Comparison of ENCODE assay signal across 1 cellular context in the genomic region with DNA sequence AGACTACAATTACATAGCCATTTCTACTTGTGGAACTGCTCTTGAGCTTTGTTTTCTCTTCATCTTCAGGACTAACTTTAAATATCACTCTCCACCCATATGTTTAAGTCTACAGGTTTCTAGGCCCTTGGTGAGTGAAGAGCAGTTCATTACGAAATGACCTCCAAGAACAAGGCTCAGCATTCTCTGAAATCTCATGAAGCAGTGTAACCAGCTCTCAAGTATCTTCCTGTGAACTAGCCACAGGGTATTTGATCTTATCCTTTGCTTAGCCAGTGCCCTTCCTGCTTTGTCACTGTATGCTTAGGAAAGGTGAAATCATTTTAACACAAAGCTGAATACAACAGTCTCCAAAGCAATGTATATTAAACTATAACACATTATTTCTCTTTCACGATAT.
TF ChIP-seq lines count a peak whose summit lies in the region.

No MANE protein-coding gene starts in this region.

TF ChIP-seq in K562, 482 proteins besides CTCF, POLR2A, EP300 and RAD21 (continued from another document and continues in another):
- TF ChIP-seq, protein P1, sequence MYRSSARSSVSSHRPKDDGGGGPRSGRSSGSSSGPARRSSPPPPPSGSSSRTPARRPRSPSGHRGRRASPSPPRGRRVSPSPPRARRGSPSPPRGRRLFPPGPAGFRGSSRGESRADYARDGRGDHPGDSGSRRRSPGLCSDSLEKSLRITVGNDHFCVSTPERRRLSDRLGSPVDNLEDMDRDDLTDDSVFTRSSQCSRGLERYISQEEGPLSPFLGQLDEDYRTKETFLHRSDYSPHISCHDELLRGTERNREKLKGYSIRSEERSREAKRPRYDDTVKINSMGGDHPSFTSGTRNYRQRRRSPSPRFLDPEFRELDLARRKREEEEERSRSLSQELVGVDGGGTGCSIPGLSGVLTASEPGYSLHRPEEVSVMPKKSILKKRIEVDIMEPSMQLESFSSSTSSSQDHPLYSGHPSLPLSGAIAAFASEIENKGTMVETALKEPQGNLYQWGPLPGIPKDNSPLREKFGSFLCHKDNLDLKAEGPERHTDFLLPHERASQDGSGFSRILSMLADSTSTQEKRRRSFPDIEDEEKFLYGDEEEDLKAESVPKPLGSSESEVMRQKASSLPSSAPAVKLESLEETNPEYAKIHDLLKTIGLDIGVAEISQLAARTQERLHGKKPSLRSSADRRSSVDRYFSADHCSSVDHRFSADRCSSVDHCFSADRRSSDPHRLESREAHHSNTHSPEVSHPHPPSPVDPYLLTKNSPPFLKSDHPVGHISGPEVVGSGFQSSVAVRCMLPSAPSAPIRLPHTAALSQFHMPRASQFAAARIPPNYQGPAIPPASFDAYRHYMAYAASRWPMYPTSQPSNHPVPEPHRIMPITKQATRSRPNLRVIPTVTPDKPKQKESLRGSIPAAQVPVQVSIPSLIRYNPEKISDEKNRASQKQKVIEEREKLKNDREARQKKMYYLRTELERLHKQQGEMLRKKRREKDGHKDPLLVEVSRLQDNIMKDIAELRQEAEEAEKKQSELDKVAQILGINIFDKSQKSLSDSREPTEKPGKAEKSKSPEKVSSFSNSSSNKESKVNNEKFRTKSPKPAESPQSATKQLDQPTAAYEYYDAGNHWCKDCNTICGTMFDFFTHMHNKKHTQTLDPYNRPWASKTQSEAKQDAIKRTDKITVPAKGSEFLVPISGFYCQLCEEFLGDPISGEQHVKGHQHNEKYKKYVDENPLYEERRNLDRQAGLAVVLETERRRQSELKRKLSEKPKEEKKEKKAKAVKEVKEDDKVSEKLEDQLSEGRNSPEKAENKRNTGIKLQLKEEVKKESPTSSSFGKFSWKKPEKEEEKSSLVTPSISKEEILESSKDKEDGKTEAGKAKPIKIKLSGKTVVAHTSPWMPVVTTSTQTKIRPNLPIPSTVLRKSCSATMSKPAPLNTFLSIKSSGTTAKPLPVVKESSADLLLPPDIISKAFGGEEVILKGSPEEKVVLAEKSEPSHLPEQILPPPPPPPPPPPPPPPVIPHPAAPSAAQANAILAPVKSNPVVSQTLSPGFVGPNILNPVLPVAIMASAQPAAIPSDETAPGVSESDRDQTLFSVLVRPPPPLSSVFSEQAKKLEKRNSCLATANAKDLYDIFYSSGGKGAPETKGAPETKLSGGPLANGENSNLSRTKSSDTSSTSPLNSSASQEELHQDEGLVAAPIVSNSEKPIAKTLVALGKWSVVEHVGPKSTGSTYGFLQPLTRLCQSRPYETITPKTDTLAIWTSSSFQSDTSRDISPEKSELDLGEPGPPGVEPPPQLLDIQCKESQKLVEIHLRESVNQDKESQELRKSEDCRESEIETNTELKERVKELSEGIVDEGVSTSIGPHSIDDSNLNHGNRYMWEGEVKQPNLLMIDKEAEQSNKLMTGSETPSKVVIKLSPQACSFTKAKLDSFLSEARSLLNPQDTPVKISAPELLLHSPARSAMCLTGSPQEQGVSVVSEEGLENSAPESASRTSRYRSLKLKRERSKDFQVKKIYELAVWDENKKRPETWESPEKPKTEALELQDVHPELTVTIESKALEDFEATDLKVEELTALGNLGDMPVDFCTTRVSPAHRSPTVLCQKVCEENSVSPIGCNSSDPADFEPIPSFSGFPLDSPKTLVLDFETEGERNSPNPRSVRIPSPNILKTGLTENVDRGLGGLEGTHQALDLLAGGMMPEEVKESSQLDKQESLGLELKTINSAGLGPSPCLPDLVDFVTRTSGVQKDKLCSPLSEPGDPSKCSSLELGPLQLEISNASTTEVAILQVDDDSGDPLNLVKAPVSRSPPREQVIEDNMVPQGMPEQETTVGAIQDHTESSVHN (IDR thresholded peaks at IDR 0.05; ENCODE audit: borderline replicate concordance in 1 of 2, low read depth in 1 of 2) = no peak
- TF ChIP-seq CEBPG (CRISPR knock-in tag; IDR thresholded peaks at IDR 0.05) = no peak
- TF ChIP-seq CEBPG (tag; conservative IDR thresholded peaks at IDR 0.05 in 1 of 2, IDR thresholded peaks at IDR 0.05 in 1 of 2) = peak; percentile 66 to 70; a peak in 3 of 4 replicates
- TF ChIP-seq, protein P2, sequence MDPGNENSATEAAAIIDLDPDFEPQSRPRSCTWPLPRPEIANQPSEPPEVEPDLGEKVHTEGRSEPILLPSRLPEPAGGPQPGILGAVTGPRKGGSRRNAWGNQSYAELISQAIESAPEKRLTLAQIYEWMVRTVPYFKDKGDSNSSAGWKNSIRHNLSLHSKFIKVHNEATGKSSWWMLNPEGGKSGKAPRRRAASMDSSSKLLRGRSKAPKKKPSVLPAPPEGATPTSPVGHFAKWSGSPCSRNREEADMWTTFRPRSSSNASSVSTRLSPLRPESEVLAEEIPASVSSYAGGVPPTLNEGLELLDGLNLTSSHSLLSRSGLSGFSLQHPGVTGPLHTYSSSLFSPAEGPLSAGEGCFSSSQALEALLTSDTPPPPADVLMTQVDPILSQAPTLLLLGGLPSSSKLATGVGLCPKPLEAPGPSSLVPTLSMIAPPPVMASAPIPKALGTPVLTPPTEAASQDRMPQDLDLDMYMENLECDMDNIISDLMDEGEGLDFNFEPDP (CRISPR knock-in tag; IDR thresholded peaks at IDR 0.05) = no peak
- TF ChIP-seq TRIM24 (IDR thresholded peaks at IDR 0.05) = peak in 1 of 2 experiments; percentile 62; a peak in 1 of 4 replicates
- no peak for TF ChIP-seq HCFC1 (IDR thresholded peaks at IDR 0.05; ENCODE audit: low read depth, low read length)
- TF ChIP-seq, protein P3, sequence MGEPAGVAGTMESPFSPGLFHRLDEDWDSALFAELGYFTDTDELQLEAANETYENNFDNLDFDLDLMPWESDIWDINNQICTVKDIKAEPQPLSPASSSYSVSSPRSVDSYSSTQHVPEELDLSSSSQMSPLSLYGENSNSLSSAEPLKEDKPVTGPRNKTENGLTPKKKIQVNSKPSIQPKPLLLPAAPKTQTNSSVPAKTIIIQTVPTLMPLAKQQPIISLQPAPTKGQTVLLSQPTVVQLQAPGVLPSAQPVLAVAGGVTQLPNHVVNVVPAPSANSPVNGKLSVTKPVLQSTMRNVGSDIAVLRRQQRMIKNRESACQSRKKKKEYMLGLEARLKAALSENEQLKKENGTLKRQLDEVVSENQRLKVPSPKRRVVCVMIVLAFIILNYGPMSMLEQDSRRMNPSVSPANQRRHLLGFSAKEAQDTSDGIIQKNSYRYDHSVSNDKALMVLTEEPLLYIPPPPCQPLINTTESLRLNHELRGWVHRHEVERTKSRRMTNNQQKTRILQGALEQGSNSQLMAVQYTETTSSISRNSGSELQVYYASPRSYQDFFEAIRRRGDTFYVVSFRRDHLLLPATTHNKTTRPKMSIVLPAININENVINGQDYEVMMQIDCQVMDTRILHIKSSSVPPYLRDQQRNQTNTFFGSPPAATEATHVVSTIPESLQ (CRISPR knock-in tag; IDR thresholded peaks at IDR 0.05) = no peak
- no peak for TF ChIP-seq NFATC3 (IDR thresholded peaks at IDR 0.05)
- TF ChIP-seq, protein P4, sequence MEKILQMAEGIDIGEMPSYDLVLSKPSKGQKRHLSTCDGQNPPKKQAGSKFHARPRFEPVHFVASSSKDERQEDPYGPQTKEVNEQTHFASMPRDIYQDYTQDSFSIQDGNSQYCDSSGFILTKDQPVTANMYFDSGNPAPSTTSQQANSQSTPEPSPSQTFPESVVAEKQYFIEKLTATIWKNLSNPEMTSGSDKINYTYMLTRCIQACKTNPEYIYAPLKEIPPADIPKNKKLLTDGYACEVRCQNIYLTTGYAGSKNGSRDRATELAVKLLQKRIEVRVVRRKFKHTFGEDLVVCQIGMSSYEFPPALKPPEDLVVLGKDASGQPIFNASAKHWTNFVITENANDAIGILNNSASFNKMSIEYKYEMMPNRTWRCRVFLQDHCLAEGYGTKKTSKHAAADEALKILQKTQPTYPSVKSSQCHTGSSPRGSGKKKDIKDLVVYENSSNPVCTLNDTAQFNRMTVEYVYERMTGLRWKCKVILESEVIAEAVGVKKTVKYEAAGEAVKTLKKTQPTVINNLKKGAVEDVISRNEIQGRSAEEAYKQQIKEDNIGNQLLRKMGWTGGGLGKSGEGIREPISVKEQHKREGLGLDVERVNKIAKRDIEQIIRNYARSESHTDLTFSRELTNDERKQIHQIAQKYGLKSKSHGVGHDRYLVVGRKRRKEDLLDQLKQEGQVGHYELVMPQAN (IDR thresholded peaks at IDR 0.05; ENCODE audit: borderline replicate concordance) = no peak
- no peak for TF ChIP-seq ZNF583 (CRISPR knock-in tag; IDR thresholded peaks at IDR 0.05)
- TF ChIP-seq LCOR (CRISPR knock-in tag; IDR thresholded peaks at IDR 0.05) = no peak; the same call in 1 of the 2 replicates
- TF ChIP-seq ZNF695 (CRISPR knock-in tag; IDR thresholded peaks at IDR 0.05) = no peak
- peak; percentile 72 for TF ChIP-seq NFE2 (IDR thresholded peaks at IDR 0.05; ENCODE audit: low read depth)
- peak; percentile 91 for TF ChIP-seq SMARCA4 (IDR thresholded peaks at IDR 0.05)
- peak in 1 of 2 experiments; percentile 94; a peak in 2 of 4 replicates for TF ChIP-seq RCOR1 (IDR thresholded peaks at IDR 0.05; ENCODE audit: borderline replicate concordance in 1 of 2, low read depth in 2 of 2, low read length in 2 of 2)
- no peak for TF ChIP-seq GTF2E2 (tag; IDR thresholded peaks at IDR 0.05)
- TF ChIP-seq ZNF354B (CRISPR knock-in tag; IDR thresholded peaks at IDR 0.05) = no peak
- TF ChIP-seq ZNF316 (IDR thresholded peaks at IDR 0.05) = peak; percentile 67
- TF ChIP-seq WHSC1 (IDR thresholded peaks at IDR 0.05; ENCODE audit: low read length) = no peak
- no peak for TF ChIP-seq ZNF197 (CRISPR knock-in tag; IDR thresholded peaks at IDR 0.05; ENCODE audit: low read depth)
- no peak for TF ChIP-seq KLF6 (CRISPR knock-in tag; IDR thresholded peaks at IDR 0.05; ENCODE audit: borderline replicate concordance)
- TF ChIP-seq, protein P5, sequence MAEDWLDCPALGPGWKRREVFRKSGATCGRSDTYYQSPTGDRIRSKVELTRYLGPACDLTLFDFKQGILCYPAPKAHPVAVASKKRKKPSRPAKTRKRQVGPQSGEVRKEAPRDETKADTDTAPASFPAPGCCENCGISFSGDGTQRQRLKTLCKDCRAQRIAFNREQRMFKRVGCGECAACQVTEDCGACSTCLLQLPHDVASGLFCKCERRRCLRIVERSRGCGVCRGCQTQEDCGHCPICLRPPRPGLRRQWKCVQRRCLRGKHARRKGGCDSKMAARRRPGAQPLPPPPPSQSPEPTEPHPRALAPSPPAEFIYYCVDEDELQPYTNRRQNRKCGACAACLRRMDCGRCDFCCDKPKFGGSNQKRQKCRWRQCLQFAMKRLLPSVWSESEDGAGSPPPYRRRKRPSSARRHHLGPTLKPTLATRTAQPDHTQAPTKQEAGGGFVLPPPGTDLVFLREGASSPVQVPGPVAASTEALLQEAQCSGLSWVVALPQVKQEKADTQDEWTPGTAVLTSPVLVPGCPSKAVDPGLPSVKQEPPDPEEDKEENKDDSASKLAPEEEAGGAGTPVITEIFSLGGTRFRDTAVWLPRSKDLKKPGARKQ (CRISPR knock-in tag; IDR thresholded peaks at IDR 0.05) = no peak
- TF ChIP-seq SMAD1 (IDR thresholded peaks at IDR 0.05; ENCODE audit: low read depth, low read length, partially characterized antibody) = no peak
- no peak; the same call in 1 of the 2 replicates for TF ChIP-seq NFIC (IDR thresholded peaks at IDR 0.05)
- TF ChIP-seq, protein P6, sequence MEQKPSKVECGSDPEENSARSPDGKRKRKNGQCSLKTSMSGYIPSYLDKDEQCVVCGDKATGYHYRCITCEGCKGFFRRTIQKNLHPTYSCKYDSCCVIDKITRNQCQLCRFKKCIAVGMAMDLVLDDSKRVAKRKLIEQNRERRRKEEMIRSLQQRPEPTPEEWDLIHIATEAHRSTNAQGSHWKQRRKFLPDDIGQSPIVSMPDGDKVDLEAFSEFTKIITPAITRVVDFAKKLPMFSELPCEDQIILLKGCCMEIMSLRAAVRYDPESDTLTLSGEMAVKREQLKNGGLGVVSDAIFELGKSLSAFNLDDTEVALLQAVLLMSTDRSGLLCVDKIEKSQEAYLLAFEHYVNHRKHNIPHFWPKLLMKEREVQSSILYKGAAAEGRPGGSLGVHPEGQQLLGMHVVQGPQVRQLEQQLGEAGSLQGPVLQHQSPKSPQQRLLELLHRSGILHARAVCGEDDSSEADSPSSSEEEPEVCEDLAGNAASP (IDR thresholded peaks at IDR 0.05) = no peak
- TF ChIP-seq RBM39 (optimal IDR thresholded peaks at IDR 0.05; ENCODE audit: low read depth, low read length) = no peak
- peak; percentile 94 for TF ChIP-seq ARID1B (IDR thresholded peaks at IDR 0.05)
- TF ChIP-seq, protein P7, sequence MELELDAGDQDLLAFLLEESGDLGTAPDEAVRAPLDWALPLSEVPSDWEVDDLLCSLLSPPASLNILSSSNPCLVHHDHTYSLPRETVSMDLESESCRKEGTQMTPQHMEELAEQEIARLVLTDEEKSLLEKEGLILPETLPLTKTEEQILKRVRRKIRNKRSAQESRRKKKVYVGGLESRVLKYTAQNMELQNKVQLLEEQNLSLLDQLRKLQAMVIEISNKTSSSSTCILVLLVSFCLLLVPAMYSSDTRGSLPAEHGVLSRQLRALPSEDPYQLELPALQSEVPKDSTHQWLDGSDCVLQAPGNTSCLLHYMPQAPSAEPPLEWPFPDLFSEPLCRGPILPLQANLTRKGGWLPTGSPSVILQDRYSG (tag; conservative IDR thresholded peaks at IDR 0.05; ENCODE audit: low read depth) = no peak
- TF ChIP-seq BRF1 (IDR thresholded peaks at IDR 0.05; ENCODE audit: borderline replicate concordance, extremely low read depth, insufficient read length) = no peak
- no peak for TF ChIP-seq POLR3A (IDR thresholded peaks at IDR 0.05; ENCODE audit: borderline replicate concordance, extremely low read depth, insufficient read depth, insufficient read length)
- TF ChIP-seq MECOM (CRISPR knock-in tag; IDR thresholded peaks at IDR 0.05) = no peak
- TF ChIP-seq, protein P8, sequence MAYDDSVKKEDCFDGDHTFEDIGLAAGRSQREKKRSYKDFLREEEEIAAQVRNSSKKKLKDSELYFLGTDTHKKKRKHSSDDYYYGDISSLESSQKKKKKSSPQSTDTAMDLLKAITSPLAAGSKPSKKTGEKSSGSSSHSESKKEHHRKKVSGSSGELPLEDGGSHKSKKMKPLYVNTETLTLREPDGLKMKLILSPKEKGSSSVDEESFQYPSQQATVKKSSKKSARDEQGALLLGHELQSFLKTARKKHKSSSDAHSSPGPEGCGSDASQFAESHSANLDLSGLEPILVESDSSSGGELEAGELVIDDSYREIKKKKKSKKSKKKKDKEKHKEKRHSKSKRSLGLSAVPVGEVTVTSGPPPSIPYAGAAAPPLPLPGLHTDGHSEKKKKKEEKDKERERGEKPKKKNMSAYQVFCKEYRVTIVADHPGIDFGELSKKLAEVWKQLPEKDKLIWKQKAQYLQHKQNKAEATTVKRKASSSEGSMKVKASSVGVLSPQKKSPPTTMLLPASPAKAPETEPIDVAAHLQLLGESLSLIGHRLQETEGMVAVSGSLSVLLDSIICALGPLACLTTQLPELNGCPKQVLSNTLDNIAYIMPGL (CRISPR knock-in tag; IDR thresholded peaks at IDR 0.05) = no peak
- TF ChIP-seq TAF9B (IDR thresholded peaks at IDR 0.05; ENCODE audit: partially characterized antibody) = peak; percentile 46
- TF ChIP-seq SLC30A9 (CRISPR knock-in tag; IDR thresholded peaks at IDR 0.05) = no peak
- no peak for TF ChIP-seq EWSR1 (IDR thresholded peaks at IDR 0.05; ENCODE audit: borderline replicate concordance, low read depth, partially characterized antibody)
- TF ChIP-seq, protein P9, sequence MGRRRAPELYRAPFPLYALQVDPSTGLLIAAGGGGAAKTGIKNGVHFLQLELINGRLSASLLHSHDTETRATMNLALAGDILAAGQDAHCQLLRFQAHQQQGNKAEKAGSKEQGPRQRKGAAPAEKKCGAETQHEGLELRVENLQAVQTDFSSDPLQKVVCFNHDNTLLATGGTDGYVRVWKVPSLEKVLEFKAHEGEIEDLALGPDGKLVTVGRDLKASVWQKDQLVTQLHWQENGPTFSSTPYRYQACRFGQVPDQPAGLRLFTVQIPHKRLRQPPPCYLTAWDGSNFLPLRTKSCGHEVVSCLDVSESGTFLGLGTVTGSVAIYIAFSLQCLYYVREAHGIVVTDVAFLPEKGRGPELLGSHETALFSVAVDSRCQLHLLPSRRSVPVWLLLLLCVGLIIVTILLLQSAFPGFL (CRISPR knock-in tag; IDR thresholded peaks at IDR 0.05) = no peak
- TF ChIP-seq TAF15 (IDR thresholded peaks at IDR 0.05; ENCODE audit: low read depth, low read length) = no peak
- TF ChIP-seq, protein P10, sequence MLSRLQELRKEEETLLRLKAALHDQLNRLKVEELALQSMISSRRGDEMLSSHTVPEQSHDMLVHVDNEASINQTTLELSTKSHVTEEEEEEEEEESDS (CRISPR knock-in tag; IDR thresholded peaks at IDR 0.05) = no peak
